8 cellular contexts compared by ENCODE assay signal in the genomic region with DNA sequence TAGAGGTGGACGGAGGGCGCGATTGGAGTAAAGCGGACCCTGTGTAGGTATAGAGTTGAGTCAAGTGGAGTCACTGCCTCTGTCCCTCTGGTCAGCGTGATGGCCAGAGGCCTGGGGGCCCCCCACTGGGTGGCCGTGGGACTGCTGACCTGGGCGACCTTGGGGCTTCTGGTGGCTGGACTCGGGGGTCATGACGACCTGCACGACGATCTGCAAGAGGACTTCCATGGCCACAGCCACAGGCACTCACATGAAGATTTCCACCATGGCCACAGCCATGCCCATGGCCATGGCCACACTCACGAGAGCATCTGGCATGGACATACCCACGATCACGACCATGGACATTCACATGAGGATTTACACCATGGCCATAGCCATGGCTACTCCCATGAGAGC. TPM values are rescaled to one million over a fixed set of nuclear protein-coding genes. Genes with fewer than 3 reads are reported as not detected.
DNase-seq lines count a peak whose midpoint lies in the region; TF ChIP-seq lines count a peak whose summit lies in the region.

No MANE protein-coding gene starts in this region.

- H2AFZ ChIP-seq in neuronal stem cell (ENCODE audit: low read length): peak overlapping the region; percentile 79

- no peak overlapping the region for H4K91ac ChIP-seq in neuronal stem cell (ENCODE audit: low read depth, low read length, poor library complexity)

- H3K36me3 Mint-ChIP-seq in Caco-2 (ENCODE audit: insufficient read depth, unreplicated experiment): peaks cover 63% of the 10 kb centered on the region

- no peak overlapping the region for H2BK5ac ChIP-seq in neuronal stem cell (ENCODE audit: low read length)

- H3K36me3 ChIP-seq in Caco-2 (ENCODE audit: control insufficient read depth, insufficient read depth, low read length) (peaks cover 13% of the 10 kb centered on the region), neuronal stem cell (replicated peaks in 1 of 2; ENCODE audit: control insufficient read depth in 2 of 2, insufficient read depth in 2 of 2, low read length in 2 of 2) (peaks cover 28 to 43% of the 10 kb centered on the region in 2 donors)

- no peak overlapping the region for H3K14ac ChIP-seq in neuronal stem cell (ENCODE audit: low read length)

- H3K27me3 Mint-ChIP-seq in Caco-2 (ENCODE audit: insufficient read depth, unreplicated experiment): no peaks in the 10 kb centered on the region

- H2BK12ac ChIP-seq in neuronal stem cell (ENCODE audit: low read length): no peak overlapping the region

- CTCF ChIA-PET in Caco-2 (lab: Charles Lee): no interaction called here

- H3K27ac ChIP-seq in epithelial cell of prostate (peak overlapping the region; percentile 86), neuronal stem cell (replicated peaks; ENCODE audit: low read length) (peak overlapping the region; percentile 97)

- DNase-seq in Caco-2: peak; percentile 38 to 43
- DNase-seq in OCI-M1 (lab: John Stamatoyannopoulos, UW): peak; percentile 78
- no peak for DNase-seq in epithelial cell of prostate (ENCODE audit: low read depth, low spot score)
- DNase-seq in neuronal stem cell (ENCODE audit: low spot score): no peak
- DNase-seq in activated CD8-positive, alpha-beta memory T cell treated with anti-CD3 and anti-CD28 coated beads, Interleukin-2, amount 50 U/mL, for 48 hours: no peak
- DNase-seq in activated effector memory CD4-positive, alpha-beta T cell treated with anti-CD3 and anti-CD28 coated beads, Interleukin-2, amount 50 U/mL, for 16 hours: no peak
- no peak for DNase-seq in NCI-H1930 (lab: John Stamatoyannopoulos, UW)
- DNase-seq in putamen (ENCODE audit: low spot score): no peak

- TF ChIP-seq CTCF in Caco-2 (IDR thresholded peaks at IDR 0.05; ENCODE audit: insufficient read depth in 1 of 2, low read depth in 1 of 2, low read length in 1 of 2, severe bottlenecking in 1 of 2, unreplicated experiment in 1 of 2): no peak

- H3K27ac Mint-ChIP-seq in Caco-2 (ENCODE audit: unreplicated experiment): peak overlapping the region; percentile 99

- peak overlapping the region; percentile 81 for H3K9ac ChIP-seq in neuronal stem cell (ENCODE audit: low read depth, low read length, poor library complexity)

- H3K4me3 ChIP-seq in Caco-2 (ENCODE audit: low read depth, low read length): peak overlapping the region; percentile 67
- peak overlapping the region; percentile 91 to 96 for H3K4me3 ChIP-seq in neuronal stem cell (ENCODE audit: low read length in 2 of 2)

- H3K4me2 ChIP-seq in neuronal stem cell (ENCODE audit: insufficient read depth, low read length, poor library complexity, severe bottlenecking): peak overlapping the region; percentile 79

- H4K8ac ChIP-seq in neuronal stem cell (ENCODE audit: low read depth, low read length): no peak overlapping the region

- POLR2A ChIA-PET in Caco-2 (lab: Charles Lee): no interaction called here

- H3K9me3 Mint-ChIP-seq in Caco-2 (ENCODE audit: unreplicated experiment): no peaks in the 10 kb centered on the region

- H3K4me1 ChIP-seq in Caco-2: peaks cover 33% of the 10 kb centered on the region
- H3K4me1 ChIP-seq in neuronal stem cell (ENCODE audit: control insufficient read depth in 2 of 2, insufficient read depth in 1 of 2, low read depth in 1 of 2, low read length in 2 of 2): peaks cover 26 to 40% of the 10 kb centered on the region in 2 donors

- H3K9me3 ChIP-seq in Caco-2 (no peaks in the 10 kb centered on the region), neuronal stem cell (replicated peaks in 1 of 2; ENCODE audit: control insufficient read depth in 2 of 2, insufficient read depth in 1 of 2, low read depth in 1 of 2, low read length in 2 of 2) (no peaks in the 10 kb centered on the region)

- intact Hi-C loops in Caco-2 (cut with micrococcal nuclease; ENCODE audit: unreplicated experiment): loop anchor here (2.0 kb wide), 2 partner anchors 190 to 230 kb away; a partner anchor contains a TSS

- peaks cover 49% of the 10 kb centered on the region for H3K4me1 Mint-ChIP-seq in Caco-2 (ENCODE audit: low read depth, unreplicated experiment)

- H2BK15ac ChIP-seq in neuronal stem cell (ENCODE audit: low read length): no peak overlapping the region

- H3K27me3 ChIP-seq in Caco-2 (replicated peaks; ENCODE audit: control insufficient read depth, insufficient read depth, low read length) (no peaks in the 10 kb centered on the region), neuronal stem cell (ENCODE audit: control insufficient read depth in 3 of 3, insufficient read depth in 3 of 3, low read depth in 1 of 3, low read length in 3 of 3) (no peaks in the 10 kb centered on the region)

- no peak overlapping the region for H3K23ac ChIP-seq in neuronal stem cell (ENCODE audit: low read depth, low read length, poor library complexity)

- no peak overlapping the region for H3K18ac ChIP-seq in neuronal stem cell (ENCODE audit: low read length)

- peak overlapping the region; percentile 100 for H3K4me3 Mint-ChIP-seq in Caco-2 (ENCODE audit: unreplicated experiment)

- H3K79me1 ChIP-seq in neuronal stem cell (ENCODE audit: low read depth, low read length): peaks cover 17% of the 10 kb centered on the region

- H2AK5ac ChIP-seq in neuronal stem cell (ENCODE audit: low read depth, low read length): peak overlapping the region; percentile 16

- TSS peak; percentile 79 for BruUV-seq in Caco-2 (replicated peaks; lab: Mats Ljungman, UMichigan)

- H3K4ac ChIP-seq in neuronal stem cell (ENCODE audit: low read length): no peak overlapping the region

- WGBS in neuronal stem cell (ENCODE audit: extremely low coverage in 2 of 2, insufficient read length in 2 of 2, insufficient replicate concordance in 1 of 2), 2 donors: no CpG with 5 or more reads among the region's 14 CpGs

- no peak overlapping the region for H2BK120ac ChIP-seq in neuronal stem cell (ENCODE audit: low read depth, low read length)

RNA-seq across cellular contexts. Expression of a gene that starts 0.5 kb away (rescaled TPM):
- 140 and 141 TPM in 2 replicates for total RNA-seq in Caco-2 (2022)
- polyA plus RNA-seq in neuronal stem cell (2013, experiment 1 of 2): 42.0 TPM
- 40.1 TPM for polyA plus RNA-seq in neuronal stem cell (2013, experiment 2 of 2)

RNA-seq across cellular contexts. Expression of a gene that starts 0.7 kb away (rescaled TPM):
- total RNA-seq in Caco-2 (2022): 29.5 and 30.4 TPM in 2 replicates
- polyA plus RNA-seq in neuronal stem cell (2013, experiment 1 of 2): 18.7 TPM
- polyA plus RNA-seq in neuronal stem cell (2013, experiment 2 of 2): 18.1 TPM

RNA-seq across cellular contexts. Expression of a gene that starts 3.3 kb away (rescaled TPM):
- total RNA-seq in Caco-2 (2022): 10.0 and 12.5 TPM in 2 replicates
- 8.2 TPM for polyA plus RNA-seq in neuronal stem cell (2013, experiment 1 of 2)
- polyA plus RNA-seq in neuronal stem cell (2013, experiment 2 of 2): 8.3 TPM

RNA-seq across cellular contexts. Expression of a gene that starts 7.2 kb away (rescaled TPM):
- 31.3 and 32.0 TPM in 2 replicates for total RNA-seq in Caco-2 (2022)
- 47.3 TPM for polyA plus RNA-seq in neuronal stem cell (2013, experiment 1 of 2)
- 47.9 TPM for polyA plus RNA-seq in neuronal stem cell (2013, experiment 2 of 2)

RNA-seq across cellular contexts. Expression of a gene that starts 8.9 kb away (rescaled TPM):
- 1.3 and 1.5 TPM in 2 replicates for total RNA-seq in Caco-2 (2022)
- polyA plus RNA-seq in neuronal stem cell (2013, experiment 1 of 2): 0.86 TPM
- polyA plus RNA-seq in neuronal stem cell (2013, experiment 2 of 2): 0.82 TPM

Comparison
In these comparisons a context has a peak if more than half of its experiments do, and no peak if none do; other contexts are left out.
1. DNase-seq: peak in Caco-2 (2 of 2) and OCI-M1 (single experiment); none in epithelial cell of prostate (single experiment), neuronal stem cell (single experiment), activated CD8-positive, alpha-beta memory T cell treated with anti-CD3 and anti-CD28 coated beads, Interleukin-2, amount 50 U/mL, for 48 hours (single experiment), activated effector memory CD4-positive, alpha-beta T cell treated with anti-CD3 and anti-CD28 coated beads, Interleukin-2, amount 50 U/mL, for 16 hours (single experiment), NCI-H1930 (0 of 2) and putamen (single experiment).